In genomic region chr22:42318967-42319366, GRCh38 we compare ENCODE assay signal across 19 cellular contexts.
"Had no signal": no experiment of that assay in that cellular context is flagged by ENCODE, and none has a peak within 500 bp of the region (broad histone marks: within the 10 kb centered on the region; RNA-seq: fewer than 3 reads in every experiment).

No MANE protein-coding gene starts in this region.

- H3K36me3 Mint-ChIP-seq: activated naive CD8-positive, alpha-beta T cell; natural killer cell treated with Interleukin-12 subunit alpha and Interleukin-12 subunit beta and Interleukin-15 and Interleukin-18, amount 100 ng/mL, for 72 hours had no signal

- H3K27ac ChIP-seq: left lung, parathyroid adenoma, testis, upper lobe of left lung had no signal

- DNase-seq: activated CD4-positive, alpha-beta T cell treated with anti-CD3 and anti-CD28 coated beads for 1 hour; activated CD4-positive, alpha-beta T cell treated with anti-CD3 and anti-CD28 coated beads, Interleukin-2, amount 50 U/mL, for 1 hour; activated gamma-delta T cell treated with Interleukin-2 at 50 U/mL for 16 hours; activated T-cell treated with anti-CD3 and anti-CD28 coated beads, Interleukin-2, amount 50 U/mL, for 1 hour; effector CD8-positive, alpha-beta T cell; foreskin melanocyte; kidney glomerular epithelial cell; left lung; right cardiac atrium; stimulated activated CD4-positive, alpha-beta T cell treated with anti-CD3 and anti-CD28 coated beads, Interleukin-4, amount 100 ng/mL, for 24 hours; stimulated activated naive CD8-positive, alpha-beta T cell treated with anti-CD3 and anti-CD28 coated beads, Interleukin-15, amount 100 ng/mL, for 72 hours; T-helper 9 cell; testis; upper lobe of left lung had no signal

- H3K27me3 Mint-ChIP-seq: activated naive CD8-positive, alpha-beta T cell; stimulated activated naive CD8-positive, alpha-beta T cell treated with anti-CD3 and anti-CD28 coated beads, Interleukin-15, amount 100 ng/mL, for 72 hours had no signal

- ATAC-seq: left lung; natural killer cell treated with Interleukin-12 subunit alpha and Interleukin-12 subunit beta and Interleukin-15 and Interleukin-18, amount 100 ng/mL, for 72 hours; right cardiac atrium; stimulated activated naive CD8-positive, alpha-beta T cell treated with anti-CD3 and anti-CD28 coated beads, Interleukin-15, amount 100 ng/mL, for 72 hours had no signal

- H3K27me3 ChIP-seq: testis, upper lobe of left lung had no signal

- H3K4me3 Mint-ChIP-seq: activated naive CD8-positive, alpha-beta T cell; dendritic cell treated with granulocyte-macrophage colony-stimulating factor and Interleukin-4, amounts not matched to agents 40 ng/mL and 50 ng/mL, for 4 days; natural killer cell treated with Interleukin-12 subunit alpha and Interleukin-12 subunit beta and Interleukin-15 and Interleukin-18, amount 100 ng/mL, for 72 hours; stimulated activated naive CD8-positive, alpha-beta T cell treated with anti-CD3 and anti-CD28 coated beads, Interleukin-15, amount 100 ng/mL, for 72 hours had no signal

- H3K4me1 ChIP-seq: testis had no signal

- H3K9me3 ChIP-seq: left lung, testis, upper lobe of left lung had no signal

- H3K27ac Mint-ChIP-seq: activated naive CD8-positive, alpha-beta T cell; dendritic cell treated with granulocyte-macrophage colony-stimulating factor and Interleukin-4, amounts not matched to agents 40 ng/mL and 50 ng/mL, for 4 days; natural killer cell treated with Interleukin-12 subunit alpha and Interleukin-12 subunit beta and Interleukin-15 and Interleukin-18, amount 100 ng/mL, for 72 hours had no signal

- H3K36me3 ChIP-seq: left lung, upper lobe of left lung had no signal

- H3K9me3 Mint-ChIP-seq: dendritic cell treated with granulocyte-macrophage colony-stimulating factor and Interleukin-4, amounts not matched to agents 40 ng/mL and 50 ng/mL, for 4 days; stimulated activated naive CD8-positive, alpha-beta T cell treated with anti-CD3 and anti-CD28 coated beads, Interleukin-15, amount 100 ng/mL, for 72 hours had no signal

- H3K9ac ChIP-seq: parathyroid adenoma had no signal

- H3K4me3 ChIP-seq: left lung, lung, testis, upper lobe of left lung had no signal
